Comparison of ENCODE assay signal across 23 cellular contexts in genomic region chr11:69355346-69355940, GRCh38.
DNase-seq lines count a peak whose midpoint lies in the region; TF ChIP-seq lines count a peak whose summit lies in the region.
"Had no signal": no experiment of that assay in that cellular context is flagged by ENCODE, and none has a peak within 500 bp of the region (broad histone marks: within the 10 kb centered on the region; RNA-seq: fewer than 3 reads in every experiment).

No MANE protein-coding gene starts in this region.

- peaks cover 14% of the 10 kb centered on the region for H3K9me3 Mint-ChIP-seq in endodermal cell
- H3K9me3 Mint-ChIP-seq in osteocyte (ENCODE audit: unreplicated experiment): no peaks in the 10 kb centered on the region
- H3K9me3 Mint-ChIP-seq in glutamatergic neuron (ENCODE audit: unreplicated experiment): peaks cover 13% of the 10 kb centered on the region

- no peak overlapping the region for H3K27ac Mint-ChIP-seq in endodermal cell
- H3K27ac Mint-ChIP-seq in osteocyte (ENCODE audit: unreplicated experiment): no peak overlapping the region
- no peak overlapping the region for H3K27ac Mint-ChIP-seq in glutamatergic neuron (ENCODE audit: unreplicated experiment)

- 89 to 90% methylated on average over 6 to 10 of the region's 10 CpGs for WGBS in endodermal cell (ENCODE audit: insufficient coverage in 1 of 2, insufficient read length in 1 of 2), 2 experiments

- H3K27me3 Mint-ChIP-seq in endodermal cell (ENCODE audit: insufficient read depth): no peaks in the 10 kb centered on the region
- no peaks in the 10 kb centered on the region for H3K27me3 Mint-ChIP-seq in osteocyte (ENCODE audit: unreplicated experiment)
- peaks cover 12% of the 10 kb centered on the region for H3K27me3 Mint-ChIP-seq in glutamatergic neuron (ENCODE audit: unreplicated experiment)

- H3K4me1 Mint-ChIP-seq in endodermal cell (no peaks in the 10 kb centered on the region), osteocyte (ENCODE audit: unreplicated experiment) (peaks cover 48% of the 10 kb centered on the region), glutamatergic neuron (ENCODE audit: low read depth, unreplicated experiment) (peaks cover 21% of the 10 kb centered on the region)
- H3K4me1 Mint-ChIP-seq: neural crest cell had no signal

- no peak overlapping the region for H3K4me3 ChIP-seq in endodermal cell (ENCODE audit: low read length)
- H3K4me3 ChIP-seq: BLaER1 treated with 17β-estradiol and CSF1 and Interleukin-3, amounts not matched to agents 10 nM and 100 nM; coronary artery; gastroesophageal sphincter; lung; prostate gland; SJSA1 had no signal

- no peak overlapping the region for H3K4me3 Mint-ChIP-seq in endodermal cell
- no peak overlapping the region for H3K4me3 Mint-ChIP-seq in osteocyte (ENCODE audit: unreplicated experiment)
- no peak overlapping the region for H3K4me3 Mint-ChIP-seq in glutamatergic neuron (ENCODE audit: unreplicated experiment)
- H3K4me3 Mint-ChIP-seq: neural crest cell had no signal

- peaks cover 8% of the 10 kb centered on the region for H3K9me3 ChIP-seq in endodermal cell (ENCODE audit: control insufficient read depth, low read length)
- H3K9me3 ChIP-seq: prostate gland, SJSA1 had no signal

- in situ Hi-C loops in GM13976 (cut with MboI; ENCODE audit: low sequenced_read_pairs, unreplicated experiment): no loop called here

- H3K27ac ChIP-seq in endodermal cell (ENCODE audit: low read depth, low read length): no peak overlapping the region
- H3K27ac ChIP-seq: BLaER1 treated with 17β-estradiol and CSF1 and Interleukin-3, amounts not matched to agents 10 nM and 100 nM; coronary artery; gastroesophageal sphincter; prostate gland; SJSA1 had no signal

- H3K36me3 ChIP-seq in endodermal cell (ENCODE audit: control insufficient read depth, insufficient read depth, low read length): no peaks in the 10 kb centered on the region
- H3K36me3 ChIP-seq: BLaER1 treated with 17β-estradiol and CSF1 and Interleukin-3, amounts not matched to agents 10 nM and 100 nM; gastroesophageal sphincter; prostate gland; SJSA1 had no signal

- DNase-seq in activated effector memory CD4-positive, alpha-beta T cell treated with anti-CD3 and anti-CD28 coated beads, Interleukin-2, amount 50 U/mL, for 16 hours: peak; percentile 52
- no peak for DNase-seq in activated effector memory CD4-positive, alpha-beta T cell treated with Interleukin-2 at 50 U/mL for 16 hours
- DNase-seq in GM13976 (ENCODE audit: low spot score): peak; percentile 23
- peak; percentile 37 for DNase-seq in endodermal cell
- peak; percentile 67 for DNase-seq in osteocyte (ENCODE audit: extremely low spot score, unreplicated experiment)
- DNase-seq in DMS79 treated with DMSO at 0.1 percent for 48 hours (lab: John Stamatoyannopoulos, UW): no peak
- no peak for DNase-seq in glutamatergic neuron
- DNase-seq in GF-D8 (lab: John Stamatoyannopoulos, UW): no peak
- DNase-seq: ACHN; activated CD4-positive, CD25-positive, alpha-beta regulatory T cell treated with anti-CD3 and anti-CD28 coated beads, Interleukin-2, amount 50 U/mL, for 72 hours; activated gamma-delta T cell; Caco-2; MV-4-11; NCI-H1694; NCI-H524 treated with DMSO at 0.1 percent for 48 hours; T-helper 1 cell had no signal

- no peak for TF ChIP-seq CTCF in GM13976 (IDR thresholded peaks at IDR 0.05; ENCODE audit: borderline replicate concordance, control extremely low read depth, extremely low read depth, insufficient read depth, missing control alignments)
- TF ChIP-seq CTCF in endodermal cell (conservative IDR thresholded peaks at IDR 0.05): no peak
- no peak for TF ChIP-seq CTCF in osteocyte (IDR thresholded peaks at IDR 0.05)
- no peak for TF ChIP-seq CTCF in glutamatergic neuron (IDR thresholded peaks at IDR 0.05; ENCODE audit: partially characterized antibody, unreplicated experiment)

- no peaks in the 10 kb centered on the region for H3K4me1 ChIP-seq in endodermal cell (ENCODE audit: control insufficient read depth, insufficient read depth, low read length)
- H3K4me1 ChIP-seq: gastroesophageal sphincter, prostate gland had no signal

- H3K36me3 Mint-ChIP-seq in endodermal cell (ENCODE audit: low read depth): no peaks in the 10 kb centered on the region
- H3K36me3 Mint-ChIP-seq in osteocyte (ENCODE audit: unreplicated experiment): no peaks in the 10 kb centered on the region
- no peaks in the 10 kb centered on the region for H3K36me3 Mint-ChIP-seq in glutamatergic neuron (ENCODE audit: unreplicated experiment)

- no peaks in the 10 kb centered on the region for H3K27me3 ChIP-seq in endodermal cell (ENCODE audit: control insufficient read depth, insufficient read depth, low read length, poor library complexity, severe bottlenecking)
- H3K27me3 ChIP-seq: BLaER1 treated with 17β-estradiol and CSF1 and Interleukin-3, amounts not matched to agents 10 nM and 100 nM; SJSA1 had no signal

- H3K9ac ChIP-seq in endodermal cell (ENCODE audit: extremely low read depth, low read length, poor library complexity, severe bottlenecking): no peak overlapping the region
- H3K9ac ChIP-seq: BLaER1 treated with 17β-estradiol and CSF1 and Interleukin-3, amounts not matched to agents 10 nM and 100 nM had no signal

Comparison
In these comparisons a context has a peak if more than half of its experiments do, and no peak if none do; other contexts are left out.
1. DNase-seq: peak in activated effector memory CD4-positive, alpha-beta T cell treated with anti-CD3 and anti-CD28 coated beads, Interleukin-2, amount 50 U/mL, for 16 hours (single experiment), GM13976 (single experiment), endodermal cell (single experiment) and osteocyte (single experiment); none in activated effector memory CD4-positive, alpha-beta T cell treated with Interleukin-2 at 50 U/mL for 16 hours (single experiment), DMS79 treated with DMSO at 0.1 percent for 48 hours (single experiment), glutamatergic neuron (single experiment) and GF-D8 (single experiment).